In the genomic region with DNA sequence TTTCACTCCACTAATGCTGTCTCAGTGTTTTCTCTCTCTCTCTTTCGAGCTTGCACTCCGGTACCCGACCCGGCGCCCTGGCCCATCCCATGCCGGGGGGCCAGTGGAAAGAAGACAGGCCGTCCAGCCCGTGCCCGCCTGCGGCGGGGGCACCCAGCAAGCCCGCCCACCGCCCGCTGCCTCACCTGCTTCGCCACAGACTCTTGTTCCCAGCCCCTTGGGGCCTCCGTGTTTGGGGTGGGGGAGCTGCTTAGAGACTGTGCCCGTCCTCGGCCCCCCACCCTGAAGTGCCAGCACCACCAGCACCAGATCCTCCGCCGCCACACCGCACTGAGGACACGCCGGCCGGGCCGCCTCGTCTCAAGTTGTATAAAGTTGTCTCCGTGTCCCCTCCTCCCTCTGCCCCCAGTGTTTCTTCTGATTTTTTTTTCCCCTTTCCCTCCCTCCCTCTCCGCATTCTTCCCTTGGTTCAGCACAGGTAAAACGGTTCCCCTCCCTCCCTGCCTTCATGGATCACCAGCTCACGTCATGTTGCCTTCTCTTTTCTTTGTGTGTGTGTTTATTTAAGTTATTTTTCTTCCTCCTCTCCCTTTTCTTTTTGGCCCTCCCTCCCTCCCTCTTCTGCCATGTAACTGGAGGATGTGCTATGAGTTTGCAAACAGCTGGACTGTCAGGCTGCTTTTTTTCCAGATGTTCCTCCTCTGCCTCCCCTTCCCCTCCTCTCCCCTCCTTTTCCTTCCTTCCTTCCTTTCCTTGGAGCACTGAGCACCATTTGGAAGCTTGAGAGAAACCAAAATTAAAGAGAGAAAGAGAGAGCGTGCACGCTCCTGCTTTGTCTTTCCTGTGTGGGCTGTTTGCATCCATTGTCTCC, we compare ENCODE assay signal across 9 cellular contexts. TPM values are rescaled to one million over a fixed set of nuclear protein-coding genes. Genes with fewer than 3 reads are reported as not detected.
DNase-seq lines count a peak whose midpoint lies in the region; ATAC-seq and TF ChIP-seq lines count a peak whose summit lies in the region.
"Had no signal": no experiment of that assay in that cellular context is flagged by ENCODE, and none has a peak within 500 bp of the region (broad histone marks: within the 10 kb centered on the region; RNA-seq: fewer than 3 reads in every experiment).

No MANE protein-coding gene starts in this region.

- no peak overlapping the region for H3K9ac ChIP-seq in neuronal stem cell (ENCODE audit: low read depth, low read length, poor library complexity)

- H3K23ac ChIP-seq in neuronal stem cell (ENCODE audit: low read depth, low read length, poor library complexity), result peak overlapping the region; percentile 65

- H2BK12ac ChIP-seq in neuronal stem cell (ENCODE audit: low read length), result no peak overlapping the region

- peaks cover 45 to 57% of the 10 kb centered on the region in 2 donors for H3K36me3 ChIP-seq in neuronal stem cell (replicated peaks in 1 of 2; ENCODE audit: control insufficient read depth in 2 of 2, insufficient read depth in 2 of 2, low read length in 2 of 2)

- H3K27ac ChIP-seq in CD4-positive, alpha-beta T cell (ENCODE audit: low read depth, low read length), result peak overlapping the region; percentile 21
- H3K27ac ChIP-seq in neuronal stem cell (replicated peaks; ENCODE audit: low read length), result no peak overlapping the region

- no peak overlapping the region for H2BK120ac ChIP-seq in neuronal stem cell (ENCODE audit: low read depth, low read length)

- TF ChIP-seq CTCF in CD4-positive, alpha-beta T cell (IDR thresholded peaks at IDR 0.05), result no peak
- TF ChIP-seq CTCF in choroid plexus epithelial cell (conservative IDR thresholded peaks at IDR 0.05; ENCODE audit: low read depth, low read length), result no peak

- no peak overlapping the region for H4K91ac ChIP-seq in neuronal stem cell (ENCODE audit: low read depth, low read length, poor library complexity)

- peaks cover 2 to 3% of the 10 kb centered on the region in 2 donors for H3K4me1 ChIP-seq in neuronal stem cell (ENCODE audit: control insufficient read depth in 2 of 2, insufficient read depth in 1 of 2, low read depth in 1 of 2, low read length in 2 of 2)

- no peak overlapping the region for H4K8ac ChIP-seq in neuronal stem cell (ENCODE audit: low read depth, low read length)

- no peak overlapping the region for H3K18ac ChIP-seq in neuronal stem cell (ENCODE audit: low read length)

- peaks cover 2% of the 10 kb centered on the region for H3K9me3 Mint-ChIP-seq in CD4-positive, alpha-beta T cell

- peak overlapping the region; percentile 62 for H3K4me3 Mint-ChIP-seq in CD4-positive, alpha-beta T cell

- no peak overlapping the region for H2BK15ac ChIP-seq in neuronal stem cell (ENCODE audit: low read length)

- H3K27ac Mint-ChIP-seq in CD4-positive, alpha-beta T cell, result peak overlapping the region; percentile 84

- peaks cover 5% of the 10 kb centered on the region for H3K79me1 ChIP-seq in neuronal stem cell (ENCODE audit: low read depth, low read length)

- WGBS in neuronal stem cell (ENCODE audit: extremely low coverage in 2 of 2, insufficient read length in 2 of 2, insufficient replicate concordance in 1 of 2), 2 donors, result no CpG with 5 or more reads among the region's 32 CpGs

- no peaks in the 10 kb centered on the region for H3K9me3 ChIP-seq in CD4-positive, alpha-beta T cell (ENCODE audit: control insufficient read depth, low read length)
- no peaks in the 10 kb centered on the region for H3K9me3 ChIP-seq in neuronal stem cell (replicated peaks in 1 of 2; ENCODE audit: control insufficient read depth in 2 of 2, insufficient read depth in 1 of 2, low read depth in 1 of 2, low read length in 2 of 2)

- no peak for ATAC-seq in CD4-positive, alpha-beta T cell (ENCODE audit: poor library complexity)
- no peak for ATAC-seq in activated CD4-positive, CD25-positive, alpha-beta regulatory T cell treated with anti-CD3 and anti-CD28 coated beads, Interleukin-2, amount 50 U/mL, for 24 hours
- ATAC-seq in GM19455 (IDR thresholded peaks at IDR 0.05; ENCODE audit: unreplicated experiment), result no peak

- no peak for DNase-seq in CD4-positive, alpha-beta T cell
- DNase-seq in Kasumi-1 (lab: John Stamatoyannopoulos, UW), result peak; percentile 26 to 40
- peak; percentile 42 for DNase-seq in choroid plexus epithelial cell (ENCODE audit: low read depth)
- no peak for DNase-seq in neuronal stem cell (ENCODE audit: low spot score)
- no peak for DNase-seq in mesenteric fat pad (ENCODE audit: low spot score)
- DNase-seq in NCI-H748 treated with DMSO at 0.1 percent for 48 hours (lab: John Stamatoyannopoulos, UW), result no peak

- POLR2A ChIA-PET in CD4-positive, alpha-beta T cell (lab: Charles Lee), result interaction anchor here (0.5 to 3.5 kb wide), 3 partner anchors 10 to 29 kb away, joined by 3 to 72 read pairs (median 11); a partner anchor contains a TSS

- H3K27me3 ChIP-seq in CD4-positive, alpha-beta T cell (ENCODE audit: control insufficient read depth, insufficient read depth, low read length), result no peaks in the 10 kb centered on the region
- peaks cover 0 to 6% (median 0%) of the 10 kb centered on the region in 3 experiments for H3K27me3 ChIP-seq in neuronal stem cell (ENCODE audit: control insufficient read depth in 3 of 3, insufficient read depth in 3 of 3, low read depth in 1 of 3, low read length in 3 of 3)

- peaks cover 40% of the 10 kb centered on the region for H3K4me1 Mint-ChIP-seq in CD4-positive, alpha-beta T cell (ENCODE audit: low read depth)

- H3K27me3 Mint-ChIP-seq in CD4-positive, alpha-beta T cell, result no peaks in the 10 kb centered on the region

- no peak overlapping the region for H2BK5ac ChIP-seq in neuronal stem cell (ENCODE audit: low read length)

- no peak overlapping the region for H3K4ac ChIP-seq in neuronal stem cell (ENCODE audit: low read length)

- no peak overlapping the region for H3K4me2 ChIP-seq in neuronal stem cell (ENCODE audit: insufficient read depth, low read length, poor library complexity, severe bottlenecking)

- H3K36me3 Mint-ChIP-seq in CD4-positive, alpha-beta T cell (ENCODE audit: low read depth), result peaks cover 60% of the 10 kb centered on the region

- CTCF ChIA-PET in CD4-positive, alpha-beta T cell (lab: Charles Lee), result no interaction called here

- no peak overlapping the region for H2AK5ac ChIP-seq in neuronal stem cell (ENCODE audit: low read depth, low read length)

- no peak overlapping the region for H3K14ac ChIP-seq in neuronal stem cell (ENCODE audit: low read length)

- intact Hi-C loops in CD4-positive, alpha-beta T cell (cut with DNase I, micrococcal nuclease), result loop anchor here (5.0 to 10.0 kb wide), 4 partner anchors 257 to 1016 kb away; a partner anchor contains a TSS

- H3K4me3 ChIP-seq in choroid plexus epithelial cell (ENCODE audit: low read depth, low read length), result no peak overlapping the region
- no peak overlapping the region for H3K4me3 ChIP-seq in neuronal stem cell (ENCODE audit: low read length in 2 of 2)

- no peak overlapping the region for H2AFZ ChIP-seq in neuronal stem cell (ENCODE audit: low read length)

RNA-seq across cellular contexts. Expression of a gene that starts 2.1 kb away (rescaled TPM):
- total RNA-seq in CD4-positive, alpha-beta T cell, result 1 to 10 TPM; 2.8 to 2.9 TPM
- 1.3 TPM for polyA plus RNA-seq in neuronal stem cell (2013, experiment 1 of 2)
- 0.91 TPM for polyA plus RNA-seq in neuronal stem cell (2013, experiment 2 of 2)
- total RNA-seq in mesenteric fat pad, result 8.3 TPM

RNA-seq across cellular contexts. Expression of a gene that starts 11.7 kb away (rescaled TPM):
- total RNA-seq in CD4-positive, alpha-beta T cell, result not detected
- 12.2 TPM for polyA plus RNA-seq in neuronal stem cell (2013, experiment 1 of 2)
- 12.5 TPM for polyA plus RNA-seq in neuronal stem cell (2013, experiment 2 of 2)
- total RNA-seq in mesenteric fat pad, result 38.1 TPM

RNA-seq across cellular contexts. Expression of a gene that starts 12.4 kb away (rescaled TPM):
- 100 to 1,000 TPM; 610 to 639 TPM for total RNA-seq in CD4-positive, alpha-beta T cell
- polyA plus RNA-seq in neuronal stem cell (2013, experiment 1 of 2), result 151 TPM
- 130 TPM for polyA plus RNA-seq in neuronal stem cell (2013, experiment 2 of 2)
- total RNA-seq in mesenteric fat pad, result 141 TPM

RNA-seq across cellular contexts. Expression of a gene that starts 41.2 kb away (rescaled TPM):
- 1 to 10 TPM in 1 of 2 experiments, not detected in 1; 1.2 TPM for total RNA-seq in CD4-positive, alpha-beta T cell
- polyA plus RNA-seq in neuronal stem cell (2013, experiment 1 of 2), result not detected
- polyA plus RNA-seq in neuronal stem cell (2013, experiment 2 of 2), result not detected
- total RNA-seq in mesenteric fat pad, result 1.7 TPM
- total RNA-seq: urinary bladder had no signal
- polyA plus RNA-seq: urinary bladder had no signal

RNA-seq across cellular contexts. Expression of a gene that starts 46.2 kb away (rescaled TPM):
- not detected for total RNA-seq in CD4-positive, alpha-beta T cell
- 504 TPM for polyA plus RNA-seq in neuronal stem cell (2013, experiment 1 of 2)
- polyA plus RNA-seq in neuronal stem cell (2013, experiment 2 of 2), result 501 TPM
- not detected for total RNA-seq in mesenteric fat pad

Comparison
In these comparisons a context has a peak if more than half of its experiments do, and no peak if none do; other contexts are left out.
1. DNase-seq: peak in Kasumi-1 (2 of 2) and choroid plexus epithelial cell (single experiment); none in CD4-positive, alpha-beta T cell (0 of 10), neuronal stem cell (single experiment), mesenteric fat pad (single experiment) and NCI-H748 treated with DMSO at 0.1 percent for 48 hours (single experiment).
2. RNA of a gene that starts 11.7 kb away (total RNA-seq): 38.1 TPM in mesenteric fat pad (single experiment); not detected in CD4-positive, alpha-beta T cell; every median in the first group is over 10 times any median in the second.